ENCODE assay signal across 17 cellular contexts in genomic region chr1:162550925-162551324, GRCh38.
"Had no signal": no experiment of that assay in that cellular context is flagged by ENCODE, and none has a peak within 500 bp of the region (broad histone marks: within the 10 kb centered on the region; RNA-seq: fewer than 3 reads in every experiment).

No MANE protein-coding gene starts in this region.

- H3K27me3 ChIP-seq: ascending aorta, esophagus squamous epithelium, heart right ventricle, ovary, upper lobe of left lung had no signal

- DNase-seq: activated CD4-positive, alpha-beta T cell treated with anti-CD3 and anti-CD28 coated beads for 36 hours; activated CD4-positive, alpha-beta T cell treated with anti-CD3 and anti-CD28 coated beads, Interleukin-2, amount 50 U/mL, for 48 hours; activated gamma-delta T cell; effector CD8-positive, alpha-beta T cell; esophagus squamous epithelium; heart right ventricle; left cardiac atrium; mesendoderm; naive thymus-derived CD8-positive, alpha-beta T cell; ovary; stimulated activated CD4-positive, alpha-beta T cell treated with anti-CD3 and anti-CD28 coated beads, Interleukin-4, amount 100 ng/mL, for 1 hour; stimulated activated naive CD8-positive, alpha-beta T cell treated with anti-CD3 and anti-CD28 coated beads, Interleukin-15, amount 100 ng/mL, for 72 hours; upper lobe of left lung had no signal

- H3K4me3 ChIP-seq: ascending aorta, esophagus squamous epithelium, heart right ventricle, ovary, smooth muscle cell, upper lobe of left lung had no signal

- H3K4me1 ChIP-seq: upper lobe of left lung had no signal

- H3K9me3 ChIP-seq: ascending aorta, esophagus squamous epithelium, heart right ventricle, ovary, upper lobe of left lung had no signal

- H3K4me2 ChIP-seq: smooth muscle cell had no signal

- ATAC-seq: activated CD4-positive, alpha-beta T cell treated with anti-CD3 and anti-CD28 coated beads for 36 hours; heart right ventricle; left cardiac atrium; naive thymus-derived CD8-positive, alpha-beta T cell; sciatic nerve; stimulated activated naive CD8-positive, alpha-beta T cell treated with anti-CD3 and anti-CD28 coated beads, Interleukin-15, amount 100 ng/mL, for 72 hours; WTC11 had no signal

- H3K36me3 ChIP-seq: ascending aorta, esophagus squamous epithelium, heart right ventricle, ovary, upper lobe of left lung had no signal

- H3K27ac ChIP-seq: ovary, upper lobe of left lung had no signal
